In the genomic region with DNA sequence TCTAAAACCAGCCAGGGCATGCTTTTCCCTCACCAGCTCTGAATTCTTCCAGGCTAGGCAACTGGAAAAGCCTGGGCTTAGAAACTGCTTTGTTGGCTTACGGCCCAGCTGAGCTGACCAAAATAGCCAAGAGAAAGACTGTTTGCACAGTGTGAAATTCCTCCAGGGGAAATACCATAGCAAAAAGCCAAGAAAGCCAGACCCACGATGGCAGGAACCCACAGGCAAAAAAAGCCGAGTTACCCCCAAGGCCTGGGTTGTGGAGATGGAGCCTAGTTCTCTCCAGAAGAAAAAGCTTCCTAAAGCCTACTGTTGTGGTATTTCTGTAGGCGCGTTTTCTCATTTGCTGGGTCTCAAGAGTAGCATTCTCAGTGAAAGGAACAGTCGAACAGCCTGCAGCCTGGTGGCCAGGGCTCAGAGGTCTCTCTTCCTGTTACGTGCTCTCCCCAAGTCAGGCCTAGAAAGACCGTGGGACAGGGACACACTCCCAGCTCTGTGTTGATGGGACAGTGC, we compare ENCODE assay signal across 9 cellular contexts. TPM values are rescaled to one million over a fixed set of nuclear protein-coding genes. Genes with fewer than 3 reads are reported as not detected.
DNase-seq lines count a peak whose midpoint lies in the region; ATAC-seq and TF ChIP-seq lines count a peak whose summit lies in the region.
"Had no signal": no experiment of that assay in that cellular context is flagged by ENCODE, and none has a peak within 500 bp of the region (broad histone marks: within the 10 kb centered on the region; RNA-seq: fewer than 3 reads in every experiment).

No MANE protein-coding gene starts in this region.

- peak overlapping the region in 3 of 5 donors; percentile 60 to 68 (median 67) for H3K9ac ChIP-seq in subcutaneous abdominal adipose tissue (ENCODE audit: low read length in 5 of 5)

- H3K4me3 ChIP-seq in dorsolateral prefrontal cortex = peak overlapping the region in 11 of 59 donors; percentile 3 to 29 (median 7)
- no peak overlapping the region for H3K4me3 ChIP-seq in lower lobe of right lung
- peak overlapping the region in 2 of 5 donors; percentile 29 to 31 for H3K4me3 ChIP-seq in subcutaneous abdominal adipose tissue (ENCODE audit: low read depth in 1 of 5, low read length in 5 of 5)

- peaks cover 7% of the 10 kb centered on the region for H3K36me3 ChIP-seq in lower lobe of right lung
- H3K36me3 ChIP-seq in subcutaneous abdominal adipose tissue (ENCODE audit: control insufficient read depth in 5 of 5, insufficient read depth in 5 of 5, low read length in 5 of 5) = peaks cover 0 to 3% (median 0%) of the 10 kb centered on the region in 5 donors

- ATAC-seq in lower lobe of right lung = peak; percentile 78 to 83
- no peak for ATAC-seq in GM18867 (IDR thresholded peaks at IDR 0.05; ENCODE audit: unreplicated experiment)
- no peak for ATAC-seq in GM19395 (IDR thresholded peaks at IDR 0.05; ENCODE audit: unreplicated experiment)
- no peak for ATAC-seq in GM19467 (IDR thresholded peaks at IDR 0.05; ENCODE audit: unreplicated experiment)

- TF ChIP-seq CTCF in dorsolateral prefrontal cortex (IDR thresholded peaks at IDR 0.05 in 54 of 56, conservative IDR thresholded peaks at IDR 0.05 in 2 of 56; ENCODE audit: low read depth in 1 of 56, partially characterized antibody in 56 of 56) (peak in 6 of 56 donors; percentile 10 to 24 (median 14)), lower lobe of right lung (IDR thresholded peaks at IDR 0.05) (no peak)

- H3K27ac ChIP-seq in dorsolateral prefrontal cortex (peak overlapping the region; percentile 57 to 95 (median 85)), lower lobe of right lung (peak overlapping the region; percentile 76), subcutaneous abdominal adipose tissue (ENCODE audit: low read depth, low read length) (peak overlapping the region; percentile 78)

- intact Hi-C loops in dorsolateral prefrontal cortex (cut with DNase I) = no loop called here
- intact Hi-C loops in lower lobe of right lung (cut with DNase I) = no loop called here

- no peaks in the 10 kb centered on the region for H3K9me3 ChIP-seq in lower lobe of right lung
- no peaks in the 10 kb centered on the region for H3K9me3 ChIP-seq in subcutaneous abdominal adipose tissue (ENCODE audit: control insufficient read depth in 5 of 5, low read length in 5 of 5)

- H3K27me3 ChIP-seq in dorsolateral prefrontal cortex (no peaks in the 10 kb centered on the region), lower lobe of right lung (ENCODE audit: low read depth) (no peaks in the 10 kb centered on the region), subcutaneous abdominal adipose tissue (ENCODE audit: control insufficient read depth in 5 of 5, insufficient read depth in 4 of 5, low read length in 5 of 5) (no peaks in the 10 kb centered on the region)

- DNase-seq in NCI-H226 = peak; percentile 51
- peak; percentile 32 to 92 (median 70) for DNase-seq in dorsolateral prefrontal cortex
- peak; percentile 59 for DNase-seq in lower lobe of right lung
- DNase-seq in HuH-7 (ENCODE audit: low spot score) = no peak
- DNase-seq: activated B cell treated with CpG ODN at 0.5 μM for 24 hours had no signal

- peaks cover 44% of the 10 kb centered on the region for H3K4me1 ChIP-seq in lower lobe of right lung
- peaks cover 11 to 61% (median 58%) of the 10 kb centered on the region in 5 donors for H3K4me1 ChIP-seq in subcutaneous abdominal adipose tissue (ENCODE audit: control insufficient read depth in 5 of 5, insufficient read depth in 5 of 5, low read length in 5 of 5)

RNA-seq across cellular contexts. Expression of gene SP2, which starts 9.2 kb away (rescaled TPM):
- 10 to 100 TPM; 11.5 to 27.4 (median 17.6) TPM for total RNA-seq in dorsolateral prefrontal cortex
- 19.4 TPM for total RNA-seq in lower lobe of right lung

RNA-seq across cellular contexts. Expression of gene PNPO, which starts 36.1 kb away (rescaled TPM):
- total RNA-seq in dorsolateral prefrontal cortex = 10 to 100 TPM; 30.2 to 62.6 (median 43.4) TPM
- 29.2 TPM for total RNA-seq in lower lobe of right lung

RNA-seq across cellular contexts. Expression of gene PRR15L, which starts 52.4 kb away (rescaled TPM):
- under 1 TPM in 1 of 120 experiments, not detected in 119; 0.33 TPM for total RNA-seq in dorsolateral prefrontal cortex
- 48.1 TPM for total RNA-seq in lower lobe of right lung
- total RNA-seq: activated B cell treated with CpG ODN at 0.5 μM for 24 hours had no signal

RNA-seq across cellular contexts. Expression of gene SP6, which starts 54.3 kb away (rescaled TPM):
- total RNA-seq in dorsolateral prefrontal cortex = under 1 TPM in 85 of 120 experiments, not detected in 35; 0.10 to 0.62 (median 0.24) TPM
- 4.7 TPM for total RNA-seq in lower lobe of right lung

Comparison
In these comparisons a context has a peak if more than half of its experiments do, and no peak if none do; other contexts are left out.
1. ATAC-seq: peak in lower lobe of right lung (2 of 2); none in GM18867 (single experiment), GM19395 (single experiment) and GM19467 (single experiment).
2. RNA of gene PRR15L, which starts 52.4 kb away (total RNA-seq): 48.1 TPM in lower lobe of right lung (single experiment); 0.33 TPM in dorsolateral prefrontal cortex; every median in the first group is over 10 times any median in the second.
3. Peak in every context shown above with its lines, with median percentiles within 50 percentile points of each other: H3K27ac ChIP-seq.